In genomic region chr1:188668083-188668482, GRCh38 we compare ENCODE assay signal across 20 cellular contexts.
DNase-seq lines count a peak whose midpoint lies in the region; ATAC-seq, FAIRE-seq and TF ChIP-seq lines count a peak whose summit lies in the region.
"Had no signal": no experiment of that assay in that cellular context is flagged by ENCODE, and none has a peak within 500 bp of the region (broad histone marks: within the 10 kb centered on the region; RNA-seq: fewer than 3 reads in every experiment).

No MANE protein-coding gene starts in this region.

- DNase-seq in NCI-H82 (lab: John Stamatoyannopoulos, UW) (peak; percentile 37), NCI-H82 treated with DMSO at 0.1 percent for 48 hours (lab: John Stamatoyannopoulos, UW; ENCODE audit: unreplicated experiment) (no peak), GM12878 (ENCODE audit: low read depth, low spot score) (no peak), retinal pigment epithelial cell (ENCODE audit: low read depth) (no peak), NOMO-1 treated with DMSO at 0.1 percent for 48 hours (lab: John Stamatoyannopoulos, UW; ENCODE audit: unreplicated experiment) (no peak), SIG-M5 (lab: John Stamatoyannopoulos, UW) (no peak)
- DNase-seq: activated CD4-positive, alpha-beta T cell treated with anti-CD3 and anti-CD28 coated beads, Interleukin-2, amount 10 ng/mL, durations not matched to agents 24 days and 14 days; activated T-cell treated with anti-CD3 and anti-CD28 coated beads, Interleukin-2, amount 50 U/mL, for 1 hour; CD4-positive, alpha-beta T cell; Karpas-422; NCI-H1694 treated with DMSO at 0.1 percent for 48 hours; NCI-H524; sigmoid colon; stimulated activated CD4-positive, alpha-beta T cell treated with anti-CD3 and anti-CD28 coated beads, Interleukin-4, amount 100 ng/mL, for 4 hours had no signal

- H3K36me3 ChIP-seq in GM12878 (ENCODE audit: control insufficient read depth in 2 of 2, insufficient read depth in 2 of 2, low read length in 1 of 2), result no peaks in the 10 kb centered on the region
- H3K36me3 ChIP-seq: sigmoid colon had no signal

- no peak for TF ChIP-seq EP300 in GM12878 (IDR thresholded peaks at IDR 0.05; ENCODE audit: borderline replicate concordance in 1 of 2, control insufficient read depth in 1 of 2, low read depth in 2 of 2, low read length in 2 of 2)

- no TSS peak for BruUV-seq in GM12878 (replicated peaks; lab: Mats Ljungman, UMichigan)

- H3K9ac ChIP-seq in GM12878 (ENCODE audit: control insufficient read depth, insufficient read depth, low read length), result no peak overlapping the region

- RAD21 ChIA-PET in GM12878 (lab: Charles Lee; ENCODE audit: unreplicated experiment), result interaction anchor here (0.7 to 2.3 kb wide), 2 partner anchors 18 to 740 kb away, joined by 3 to 8 read pairs; no protein-coding TSS in a partner anchor

- TF ChIP-seq CTCF in LNCAP (IDR thresholded peaks at IDR 0.05) (peak; percentile 9; the same call in 1 of the 2 replicates), GM12878 (IDR thresholded peaks at IDR 0.05 in 2 of 3, conservative IDR thresholded peaks at IDR 0.05 in 1 of 3; ENCODE audit: control insufficient read depth in 2 of 3, extremely low read depth in 1 of 3, insufficient read depth in 1 of 3, low read depth in 3 of 3, low read length in 3 of 3) (0 out of 6 replicates have a peak, but pooled peaks of 1 of the 3 experiments have one; percentile 2), retinal pigment epithelial cell (conservative IDR thresholded peaks at IDR 0.05; ENCODE audit: low read depth, low read length) (peak; percentile 23)

- in situ Hi-C loops in GM12878 (cut with MboI), result no loop called here

- H3K4me1 ChIP-seq in GM12878 (ENCODE audit: control insufficient read depth, insufficient read depth, low read length), result no peaks in the 10 kb centered on the region
- H3K4me1 ChIP-seq: sigmoid colon had no signal

- no peaks in the 10 kb centered on the region for H3K79me2 ChIP-seq in GM12878 (ENCODE audit: control insufficient read depth, insufficient read depth, low read length)

- TF ChIP-seq RAD21 in GM12878 (IDR thresholded peaks at IDR 0.05; ENCODE audit: insufficient read depth, low read depth, low read length), result no peak

- intact Hi-C loops in GM12878 (cut with micrococcal nuclease; ENCODE audit: unreplicated experiment), result no loop called here

- no peaks in the 10 kb centered on the region for H3K27me3 Mint-ChIP-seq in stimulated activated memory B cell treated with anti-CD40 and anti-IgM and Interleukin-4, amounts not matched to agents 10 μg/mL and 1 μg/mL and 100 μg/mL, for 72 hours
- H3K27me3 Mint-ChIP-seq: activated CD4-positive, alpha-beta T cell treated with anti-CD3 and anti-CD28 coated beads, Interleukin-2, amount 10 ng/mL, durations not matched to agents 24 days and 14 days; CD4-positive, alpha-beta T cell had no signal

- peak; percentile 79 for ATAC-seq in GM12878
- no peak for ATAC-seq in stimulated activated memory B cell treated with anti-CD40 and anti-IgM and Interleukin-4, amounts not matched to agents 10 μg/mL and 1 μg/mL and 100 μg/mL, for 72 hours
- ATAC-seq: activated naive CD4-positive, alpha-beta T cell treated with anti-CD3 and anti-CD28 coated beads, Interleukin-2, amount 50 U/mL, for 72 hours had no signal

- H3K4me3 ChIP-seq in GM12878, result no peak overlapping the region
- H3K4me3 ChIP-seq in retinal pigment epithelial cell (ENCODE audit: low read length), result no peak overlapping the region
- H3K4me3 ChIP-seq: sigmoid colon had no signal

- POLR2A ChIA-PET in GM12878 (lab: Charles Lee), result no interaction called here

- H3K4me2 ChIP-seq in GM12878 (ENCODE audit: control insufficient read depth, insufficient read depth), result no peak overlapping the region

- TF ChIP-seq POLR2A in GM12878 (IDR thresholded peaks at IDR 0.05; ENCODE audit: low read depth, low read length), result no peak

- no peaks in the 10 kb centered on the region for H3K9me3 ChIP-seq in GM12878 (replicated peaks; ENCODE audit: control insufficient read depth, insufficient read depth, low read length)

- CTCF ChIA-PET in GM12878 (lab: Yijun Ruan, JAX), result interaction anchor here (1.2 kb wide), 1 partner anchor 12 kb away, joined by 3 read pairs; no protein-coding TSS in a partner anchor

- 25% methylated on average over 2 of the region's 2 CpGs for WGBS in GM12878 (ENCODE audit: insufficient coverage, insufficient replicate concordance, low lambda C conversion rate, missing lambda C conversion rate)

- H4K20me1 ChIP-seq in GM12878 (ENCODE audit: control insufficient read depth, insufficient read depth), result no peaks in the 10 kb centered on the region

- H3K27ac ChIP-seq in GM12878 (ENCODE audit: control insufficient read depth, insufficient read depth), result no peak overlapping the region
- H3K27ac ChIP-seq: sigmoid colon had no signal

- H3K36me3 Mint-ChIP-seq in stimulated activated memory B cell treated with anti-CD40 and anti-IgM and Interleukin-4, amounts not matched to agents 10 μg/mL and 1 μg/mL and 100 μg/mL, for 72 hours, result no peaks in the 10 kb centered on the region
- H3K36me3 Mint-ChIP-seq: mesothelial cell of epicardium had no signal

- H3K4me1 Mint-ChIP-seq in stimulated activated memory B cell treated with anti-CD40 and anti-IgM and Interleukin-4, amounts not matched to agents 10 μg/mL and 1 μg/mL and 100 μg/mL, for 72 hours, result no peaks in the 10 kb centered on the region
- H3K4me1 Mint-ChIP-seq: mesothelial cell of epicardium had no signal

- no peak overlapping the region for H3K4me3 Mint-ChIP-seq in stimulated activated memory B cell treated with anti-CD40 and anti-IgM and Interleukin-4, amounts not matched to agents 10 μg/mL and 1 μg/mL and 100 μg/mL, for 72 hours
- H3K4me3 Mint-ChIP-seq: activated CD4-positive, alpha-beta T cell treated with anti-CD3 and anti-CD28 coated beads, Interleukin-2, amount 10 ng/mL, durations not matched to agents 24 days and 14 days; CD4-positive, alpha-beta T cell; mesothelial cell of epicardium had no signal

- no peaks in the 10 kb centered on the region for H3K27me3 ChIP-seq in GM12878 (replicated peaks in 1 of 2; ENCODE audit: control insufficient read depth in 2 of 2, insufficient read depth in 2 of 2, low read length in 1 of 2)
- H3K27me3 ChIP-seq: sigmoid colon had no signal

- H2AFZ ChIP-seq in GM12878 (ENCODE audit: control insufficient read depth, low read depth, low read length), result no peak overlapping the region

- no peak for FAIRE-seq in GM12878 (lab: Jason Lieb, UNC)
- FAIRE-seq: A204.1, G401.6 had no signal

- peaks cover 2% of the 10 kb centered on the region for H3K9me3 Mint-ChIP-seq in stimulated activated memory B cell treated with anti-CD40 and anti-IgM and Interleukin-4, amounts not matched to agents 10 μg/mL and 1 μg/mL and 100 μg/mL, for 72 hours
- H3K9me3 Mint-ChIP-seq: mesothelial cell of epicardium had no signal

- H3K27ac Mint-ChIP-seq in stimulated activated memory B cell treated with anti-CD40 and anti-IgM and Interleukin-4, amounts not matched to agents 10 μg/mL and 1 μg/mL and 100 μg/mL, for 72 hours, result no peak overlapping the region
- H3K27ac Mint-ChIP-seq: activated CD4-positive, alpha-beta T cell treated with anti-CD3 and anti-CD28 coated beads, Interleukin-2, amount 10 ng/mL, durations not matched to agents 24 days and 14 days; activated naive CD4-positive, alpha-beta T cell treated with anti-CD3 and anti-CD28 coated beads, Interleukin-2, amount 50 U/mL, for 72 hours; CD4-positive, alpha-beta T cell; mesothelial cell of epicardium had no signal

- SMC1A ChIA-PET in GM12878 (lab: Charles Lee; ENCODE audit: uncharacterized antibody, unreplicated experiment), result interaction anchor here (0.6 to 1.5 kb wide), 4 partner anchors 9 to 740 kb away, joined by 3 to 7 read pairs (median 3); no protein-coding TSS in a partner anchor

TF ChIP-seq in GM12878, 131 proteins besides CTCF, POLR2A, EP300 and RAD21 (continues in another document):
- TF ChIP-seq RCOR1 (conservative IDR thresholded peaks at IDR 0.05; ENCODE audit: low read depth, low read length), result no peak
- TF ChIP-seq EGR1 (IDR thresholded peaks at IDR 0.05; ENCODE audit: borderline replicate concordance in 1 of 2, low read depth in 2 of 2, low read length in 2 of 2), result no peak
- no peak for TF ChIP-seq ZNF592 (IDR thresholded peaks at IDR 0.05)
- no peak for TF ChIP-seq ASH2L (IDR thresholded peaks at IDR 0.05; ENCODE audit: borderline replicate concordance, low read depth)
- no peak for TF ChIP-seq BACH1 (IDR thresholded peaks at IDR 0.05; ENCODE audit: borderline replicate concordance)
- TF ChIP-seq JUND (IDR thresholded peaks at IDR 0.05; ENCODE audit: low read depth, low read length), result no peak
- TF ChIP-seq RBBP5 (conservative IDR thresholded peaks at IDR 0.05), result no peak
